Comparison of ENCODE assay signal across 20 cellular contexts in genomic region chr2:47087051-47087450, GRCh38.
DNase-seq lines count a peak whose midpoint lies in the region; ATAC-seq and TF ChIP-seq lines count a peak whose summit lies in the region.
"Had no signal": no experiment of that assay in that cellular context is flagged by ENCODE, and none has a peak within 500 bp of the region (broad histone marks: within the 10 kb centered on the region; RNA-seq: fewer than 3 reads in every experiment).

No MANE protein-coding gene starts in this region.

- H3K4me1 ChIP-seq in mammary epithelial cell (ENCODE audit: insufficient read depth, low read length) (peaks cover 32% of the 10 kb centered on the region), mesodermal cell (ENCODE audit: control insufficient read depth, insufficient read depth, low read length, poor library complexity, severe bottlenecking) (peaks cover 44% of the 10 kb centered on the region), stomach (peaks cover 9 to 49% (median 28%) of the 10 kb centered on the region in 4 donors)
- H3K4me1 ChIP-seq in CD8-positive, alpha-beta T cell (ENCODE audit: insufficient read depth, low read length) = no peaks in the 10 kb centered on the region

- H3K79me2 ChIP-seq in mammary epithelial cell (ENCODE audit: insufficient read depth, low read length) = no peaks in the 10 kb centered on the region

- no peaks in the 10 kb centered on the region for H3K36me3 ChIP-seq in mammary epithelial cell (ENCODE audit: insufficient read depth, low read length)
- no peaks in the 10 kb centered on the region for H3K36me3 ChIP-seq in mesodermal cell (ENCODE audit: control insufficient read depth, insufficient read depth, low read length)
- no peaks in the 10 kb centered on the region for H3K36me3 ChIP-seq in stomach
- H3K36me3 ChIP-seq in CD8-positive, alpha-beta T cell (ENCODE audit: insufficient read depth, low read length) = no peaks in the 10 kb centered on the region
- H3K36me3 ChIP-seq: brain microvascular endothelial cell had no signal

- H3K9me3 ChIP-seq in mammary epithelial cell (replicated peaks; ENCODE audit: insufficient read depth, low read length) (no peaks in the 10 kb centered on the region), mesodermal cell (ENCODE audit: control insufficient read depth, low read length) (no peaks in the 10 kb centered on the region), stomach (no peaks in the 10 kb centered on the region)
- no peaks in the 10 kb centered on the region for H3K9me3 ChIP-seq in CD8-positive, alpha-beta T cell (ENCODE audit: low read length)

- H2AFZ ChIP-seq in mammary epithelial cell (ENCODE audit: low read depth, low read length) = peak overlapping the region; percentile 93

- dilution Hi-C loops in mammary epithelial cell (cut with HindIII; ENCODE audit: low sequenced_read_pairs) = no loop called here

- intact Hi-C loops in mammary epithelial cell (cut with micrococcal nuclease) = no loop called here
- intact Hi-C loops in stomach (cut with DNase I; ENCODE audit: low total_unique reads) = no loop called here
- intact Hi-C loops in activated CD4-positive, alpha-beta T cell treated with anti-CD3 and anti-CD28 coated beads for 36 hours (cut with DNase I, micrococcal nuclease) = no loop called here
- intact Hi-C loops in CD8-positive, alpha-beta T cell (cut with DNase I, micrococcal nuclease) = no loop called here

- no peak overlapping the region for H3K4me3 ChIP-seq in mammary epithelial cell (replicated peaks in 1 of 3; ENCODE audit: insufficient read depth in 1 of 3, low read depth in 2 of 3, low read length in 3 of 3)
- H3K4me3 ChIP-seq in mesodermal cell (ENCODE audit: extremely low read depth, insufficient read depth, low read length, poor library complexity, severe bottlenecking) = no peak overlapping the region
- no peak overlapping the region for H3K4me3 ChIP-seq in stomach
- H3K4me3 ChIP-seq in CD8-positive, alpha-beta T cell (ENCODE audit: low read depth, low read length) = no peak overlapping the region

- peak; percentile 34 for DNase-seq in ELF-1 (ENCODE audit: low read depth, low spot score)
- no peak for DNase-seq in mammary epithelial cell
- DNase-seq in stomach = no peak
- no peak for DNase-seq in activated CD4-positive, alpha-beta T cell treated with anti-CD3 and anti-CD28 coated beads for 36 hours
- DNase-seq in glomerular visceral epithelial cell (ENCODE audit: extremely low spot score) = no peak
- DNase-seq in CD8-positive, alpha-beta T cell = no peak
- DNase-seq: activated CD4-positive, alpha-beta memory T cell treated with anti-CD3 and anti-CD28 coated beads, Interleukin-2, amount 10 ng/mL, durations not matched to agents 7 days and 5 days; activated gamma-delta T cell treated with Interleukin-2 at 50 U/mL for 16 hours; brain microvascular endothelial cell; CD4-positive, alpha-beta memory T cell; DMS153; GDM1; NCI-H1417; NCI-H524 treated with DMSO at 0.1 percent for 48 hours; nucleus accumbens; retina; T-helper 9 cell had no signal

- H3K27ac ChIP-seq in mammary epithelial cell (ENCODE audit: insufficient read depth, low read depth, low read length) (no peak overlapping the region), mesodermal cell (ENCODE audit: low read depth, low read length, severe bottlenecking) (peak overlapping the region; percentile 74), stomach (peak overlapping the region in 3 of 5 donors; percentile 34 to 46 (median 35))
- H3K27ac ChIP-seq in CD8-positive, alpha-beta T cell (ENCODE audit: low read depth, low read length) = no peak overlapping the region
- H3K27ac ChIP-seq: brain microvascular endothelial cell had no signal

- no peak for TF ChIP-seq EP300 in stomach (IDR thresholded peaks at IDR 0.05)

- H3K27me3 ChIP-seq in mammary epithelial cell (ENCODE audit: insufficient read depth, low read length) (no peaks in the 10 kb centered on the region), stomach (peaks cover 0 to 13% (median 0%) of the 10 kb centered on the region in 3 donors)
- no peaks in the 10 kb centered on the region for H3K27me3 ChIP-seq in CD8-positive, alpha-beta T cell (ENCODE audit: insufficient read depth, low read length)
- H3K27me3 ChIP-seq: brain microvascular endothelial cell had no signal

- no peak for ATAC-seq in GM21367 (IDR thresholded peaks at IDR 0.05; ENCODE audit: unreplicated experiment)
- ATAC-seq in activated CD4-positive, alpha-beta T cell treated with anti-CD3 and anti-CD28 coated beads for 36 hours = no peak
- no peak for ATAC-seq in CD8-positive, alpha-beta T cell
- ATAC-seq: WTC11 had no signal

- BruUV-seq in mammary epithelial cell (replicated peaks; lab: Mats Ljungman, UMichigan) = no TSS peak

- no peaks in the 10 kb centered on the region for H3K27me3 Mint-ChIP-seq in activated CD4-positive, alpha-beta T cell treated with anti-CD3 and anti-CD28 coated beads for 36 hours
- peaks cover 2% of the 10 kb centered on the region for H3K27me3 Mint-ChIP-seq in CD8-positive, alpha-beta T cell (ENCODE audit: low read depth)

- no peaks in the 10 kb centered on the region for H3K9me3 Mint-ChIP-seq in activated CD4-positive, alpha-beta T cell treated with anti-CD3 and anti-CD28 coated beads for 36 hours (ENCODE audit: low read depth)
- no peaks in the 10 kb centered on the region for H3K9me3 Mint-ChIP-seq in CD8-positive, alpha-beta T cell
- H3K9me3 Mint-ChIP-seq: activated CD4-positive, alpha-beta memory T cell treated with anti-CD3 and anti-CD28 coated beads, Interleukin-2, amount 10 ng/mL, durations not matched to agents 7 days and 5 days; CD4-positive, alpha-beta memory T cell; WTC11 had no signal

- H3K4me3 Mint-ChIP-seq in activated CD4-positive, alpha-beta T cell treated with anti-CD3 and anti-CD28 coated beads for 36 hours = no peak overlapping the region
- no peak overlapping the region for H3K4me3 Mint-ChIP-seq in CD8-positive, alpha-beta T cell
- H3K4me3 Mint-ChIP-seq: activated CD4-positive, alpha-beta memory T cell treated with anti-CD3 and anti-CD28 coated beads, Interleukin-2, amount 10 ng/mL, durations not matched to agents 7 days and 5 days; CD4-positive, alpha-beta memory T cell; WTC11 had no signal

- H3K4me1 Mint-ChIP-seq in activated CD4-positive, alpha-beta T cell treated with anti-CD3 and anti-CD28 coated beads for 36 hours = peaks cover 3% of the 10 kb centered on the region
- H3K4me1 Mint-ChIP-seq in CD8-positive, alpha-beta T cell (ENCODE audit: low read depth) = no peaks in the 10 kb centered on the region
- H3K4me1 Mint-ChIP-seq: activated CD4-positive, alpha-beta memory T cell treated with anti-CD3 and anti-CD28 coated beads, Interleukin-2, amount 10 ng/mL, durations not matched to agents 7 days and 5 days; CD4-positive, alpha-beta memory T cell had no signal

- no peaks in the 10 kb centered on the region for H3K36me3 Mint-ChIP-seq in activated CD4-positive, alpha-beta T cell treated with anti-CD3 and anti-CD28 coated beads for 36 hours (ENCODE audit: low read depth)
- H3K36me3 Mint-ChIP-seq in CD8-positive, alpha-beta T cell = no peaks in the 10 kb centered on the region
- H3K36me3 Mint-ChIP-seq: CD4-positive, alpha-beta memory T cell; WTC11 had no signal

- 85% methylated on average over 2 of the region's 3 CpGs for WGBS in mammary epithelial cell (ENCODE audit: low coverage, missing lambda C conversion rate)
- WGBS in mesodermal cell (ENCODE audit: insufficient coverage in 2 of 2), 2 experiments = 100% methylated on average over 1 to 2 of the region's 3 CpGs
- 78 to 95% (median 89%) methylated on average over 2 to 3 of the region's 3 CpGs for WGBS in stomach, 5 donors

- CTCF ChIA-PET in mammary epithelial cell (lab: Charles Lee; ENCODE audit: low non-redundant PET) = no interaction called here
- CTCF ChIA-PET in activated CD4-positive, alpha-beta T cell treated with anti-CD3 and anti-CD28 coated beads for 36 hours (lab: Charles Lee) = no interaction called here
- CTCF ChIA-PET in CD8-positive, alpha-beta T cell (lab: Charles Lee) = interaction anchor here (0.6 kb wide), 1 partner anchor 98 kb away, joined by 3 read pairs; no protein-coding TSS in a partner anchor

- POLR2A ChIA-PET in activated CD4-positive, alpha-beta T cell treated with anti-CD3 and anti-CD28 coated beads for 36 hours (lab: Charles Lee) = no interaction called here
- POLR2A ChIA-PET in CD8-positive, alpha-beta T cell (lab: Charles Lee) = no interaction called here

- no peaks in the 10 kb centered on the region for H4K20me1 ChIP-seq in mammary epithelial cell (ENCODE audit: insufficient read depth, low read length)

- H3K27ac Mint-ChIP-seq in activated CD4-positive, alpha-beta T cell treated with anti-CD3 and anti-CD28 coated beads for 36 hours = no peak overlapping the region
- no peak overlapping the region for H3K27ac Mint-ChIP-seq in CD8-positive, alpha-beta T cell
- H3K27ac Mint-ChIP-seq: activated CD4-positive, alpha-beta memory T cell treated with anti-CD3 and anti-CD28 coated beads, Interleukin-2, amount 10 ng/mL, durations not matched to agents 7 days and 5 days; CD4-positive, alpha-beta memory T cell; WTC11 had no signal

- H3K4me2 ChIP-seq in mammary epithelial cell (ENCODE audit: insufficient read depth, low read depth, low read length) = no peak overlapping the region

- no peak for TF ChIP-seq POLR2A in stomach (IDR thresholded peaks at IDR 0.05)

- no peak for TF ChIP-seq CTCF in mammary epithelial cell (conservative IDR thresholded peaks at IDR 0.05 in 1 of 2, IDR thresholded peaks at IDR 0.05 in 1 of 2; ENCODE audit: extremely low read depth in 1 of 2, insufficient read depth in 1 of 2, low read depth in 1 of 2, low read length in 2 of 2)
- no peak for TF ChIP-seq CTCF in stomach (IDR thresholded peaks at IDR 0.05)
- no peak for TF ChIP-seq CTCF in CD8-positive, alpha-beta T cell (IDR thresholded peaks at IDR 0.05)

- in situ Hi-C loops in mammary epithelial cell (cut with MboI; ENCODE audit: low sequenced_read_pairs in 2 of 2) = no loop called here

- no peak overlapping the region for H3K9ac ChIP-seq in mammary epithelial cell (ENCODE audit: insufficient read depth, low read length)

Comparison
In these comparisons a context has a peak if more than half of its experiments do, and no peak if none do; other contexts are left out.
1. H3K27ac ChIP-seq: peak in mesodermal cell (single experiment) and stomach (3 of 5); none in mammary epithelial cell (single experiment) and CD8-positive, alpha-beta T cell (single experiment).